In the genomic region with DNA sequence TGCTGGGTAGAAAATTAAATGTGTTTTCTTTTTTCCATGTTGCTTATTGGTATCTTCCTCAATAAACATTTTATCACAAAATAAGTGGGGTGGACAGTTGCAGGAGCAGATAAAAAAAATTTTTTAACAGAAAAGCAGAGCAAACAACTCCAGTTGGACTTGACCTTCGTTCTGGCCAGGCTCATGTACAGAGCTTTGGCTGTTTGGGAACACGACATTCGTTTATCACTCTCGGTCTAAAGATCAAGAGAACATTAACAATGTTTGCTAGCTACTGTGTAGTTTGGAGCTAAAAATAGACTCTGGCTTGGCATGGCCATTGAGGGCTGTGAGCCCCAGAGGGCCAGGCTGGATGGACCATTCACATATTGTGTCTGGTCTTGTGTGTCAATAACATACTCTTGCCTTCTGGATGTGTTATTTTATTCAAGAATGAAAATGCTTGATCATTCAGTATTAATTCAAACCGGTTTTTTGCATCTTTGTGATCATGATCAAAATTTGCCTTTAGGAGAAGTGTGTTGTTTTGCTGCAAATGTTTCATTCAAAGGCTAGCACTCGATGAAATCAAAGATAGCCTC, we compare ENCODE assay signal across 22 cellular contexts. TPM values are rescaled to one million over a fixed set of nuclear protein-coding genes. Genes with fewer than 3 reads are reported as not detected.
A peak's percentile ranks its signal among the peaks of the same experiment; 100 is the strongest.
DNase-seq lines count a peak whose midpoint lies in the region; ATAC-seq and TF ChIP-seq lines count a peak whose summit lies in the region.
"Had no signal": no experiment of that assay in that cellular context is flagged by ENCODE, and none has a peak within 500 bp of the region (broad histone marks: within the 10 kb centered on the region; RNA-seq: fewer than 3 reads in every experiment).

No MANE protein-coding gene starts in this region.

- peak in 7 of 8 donors; percentile 77 to 96 (median 92) for ATAC-seq in heart right ventricle
- ATAC-seq in SK-N-SH treated with all-trans-retinoic acid at 6 μM for 48 hours = no peak
- ATAC-seq: esophagus mucosa, gastrocnemius medialis had no signal

- H3K27me3 ChIP-seq in heart right ventricle = no peaks in the 10 kb centered on the region
- H3K27me3 ChIP-seq: gastrocnemius medialis, neutrophil, suprapubic skin had no signal

- H3K9me3 Mint-ChIP-seq in endothelial cell (ENCODE audit: unreplicated experiment) = no peaks in the 10 kb centered on the region
- H3K9me3 Mint-ChIP-seq: activated B cell treated with CpG ODN at 0.5 μM for 24 hours; activated CD4-positive, alpha-beta memory T cell treated with anti-CD3 and anti-CD28 coated beads for 36 hours had no signal

- DNase-seq in heart right ventricle = peak in 1 of 2 donors; percentile 37
- peak; percentile 13 for DNase-seq in mucosa of gallbladder (ENCODE audit: low spot score)
- DNase-seq in endothelial cell (ENCODE audit: low spot score) = no peak
- no peak for DNase-seq in CD1c-positive myeloid dendritic cell (ENCODE audit: extremely low spot score)
- no peak for DNase-seq in SHP77 treated with DMSO at 0.1 percent for 48 hours (lab: John Stamatoyannopoulos, UW)
- DNase-seq: activated B cell treated with CpG ODN at 0.5 μM for 24 hours; activated CD4-positive, alpha-beta memory T cell treated with anti-CD3 and anti-CD28 coated beads for 36 hours; activated gamma-delta T cell; activated T-cell treated with anti-CD3 and anti-CD28 coated beads for 4 hours; central memory CD4-positive, alpha-beta T cell; gastrocnemius medialis; GM23248; IMR-90; NCI-H345; stimulated activated CD4-positive, alpha-beta T cell treated with anti-CD3 and anti-CD28 coated beads, Interleukin-15, amount 100 ng/mL, for 24 hours had no signal

- H3K36me3 ChIP-seq in heart right ventricle = no peaks in the 10 kb centered on the region
- H3K36me3 ChIP-seq: gastrocnemius medialis, suprapubic skin had no signal

- no peaks in the 10 kb centered on the region for H3K36me3 Mint-ChIP-seq in endothelial cell (ENCODE audit: low read depth, unreplicated experiment)

- H3K4me3 ChIP-seq in heart right ventricle = no peak overlapping the region
- H3K4me3 ChIP-seq: gastrocnemius medialis, GM23248, suprapubic skin had no signal

- intact Hi-C loops in heart right ventricle (cut with DNase I) = loop anchor here in 1 of 10 donors (10.0 kb wide), 1 partner anchor 56 kb away; no protein-coding TSS in a partner anchor

- 34 to 41% methylated on average over 6 of the region's 6 CpGs for WGBS in heart right ventricle, 2 donors

- H3K27me3 Mint-ChIP-seq in endothelial cell (ENCODE audit: unreplicated experiment) = peaks cover 5% of the 10 kb centered on the region
- H3K27me3 Mint-ChIP-seq: activated B cell treated with CpG ODN at 0.5 μM for 24 hours; activated CD4-positive, alpha-beta memory T cell treated with anti-CD3 and anti-CD28 coated beads for 36 hours had no signal

- H3K9me3 ChIP-seq in heart right ventricle = peaks cover 0 to 6% (median 0%) of the 10 kb centered on the region in 11 donors
- H3K9me3 ChIP-seq: gastrocnemius medialis, neutrophil, suprapubic skin had no signal

- H3K27ac ChIP-seq in 22Rv1 = peak overlapping the region; percentile 49
- H3K27ac ChIP-seq in VCaP = peak overlapping the region; percentile 58
- peak overlapping the region in 8 of 10 donors; percentile 9 to 79 (median 55) for H3K27ac ChIP-seq in heart right ventricle
- H3K27ac ChIP-seq: gastrocnemius medialis, GM23248, neutrophil, suprapubic skin had no signal

- no peaks in the 10 kb centered on the region for H3K4me1 Mint-ChIP-seq in endothelial cell (ENCODE audit: unreplicated experiment)
- H3K4me1 Mint-ChIP-seq: activated B cell treated with CpG ODN at 0.5 μM for 24 hours had no signal

- no peak for TF ChIP-seq CTCF in 22Rv1 (IDR thresholded peaks at IDR 0.05)
- TF ChIP-seq CTCF in VCaP (conservative IDR thresholded peaks at IDR 0.05) = no peak
- TF ChIP-seq CTCF in heart right ventricle (IDR thresholded peaks at IDR 0.05) = no peak
- TF ChIP-seq CTCF in endothelial cell (IDR thresholded peaks at IDR 0.05; ENCODE audit: unreplicated experiment) = no peak

- peaks cover 0 to 28% (median 20%) of the 10 kb centered on the region in 9 donors for H3K4me1 ChIP-seq in heart right ventricle
- H3K4me1 ChIP-seq: suprapubic skin had no signal

- H3K27ac Mint-ChIP-seq in endothelial cell (ENCODE audit: unreplicated experiment) = no peak overlapping the region
- H3K27ac Mint-ChIP-seq: activated B cell treated with CpG ODN at 0.5 μM for 24 hours; activated CD4-positive, alpha-beta memory T cell treated with anti-CD3 and anti-CD28 coated beads for 36 hours had no signal

- H3K4me3 Mint-ChIP-seq in endothelial cell (ENCODE audit: unreplicated experiment) = no peak overlapping the region
- H3K4me3 Mint-ChIP-seq: activated B cell treated with CpG ODN at 0.5 μM for 24 hours; activated CD4-positive, alpha-beta memory T cell treated with anti-CD3 and anti-CD28 coated beads for 36 hours; CD14-positive monocyte had no signal

TF ChIP-seq in SK-N-SH treated with all-trans-retinoic acid at 6 μM for 48 hours, 23 proteins besides CTCF, POLR2A, EP300 and RAD21:
- TF ChIP-seq, protein P1, sequence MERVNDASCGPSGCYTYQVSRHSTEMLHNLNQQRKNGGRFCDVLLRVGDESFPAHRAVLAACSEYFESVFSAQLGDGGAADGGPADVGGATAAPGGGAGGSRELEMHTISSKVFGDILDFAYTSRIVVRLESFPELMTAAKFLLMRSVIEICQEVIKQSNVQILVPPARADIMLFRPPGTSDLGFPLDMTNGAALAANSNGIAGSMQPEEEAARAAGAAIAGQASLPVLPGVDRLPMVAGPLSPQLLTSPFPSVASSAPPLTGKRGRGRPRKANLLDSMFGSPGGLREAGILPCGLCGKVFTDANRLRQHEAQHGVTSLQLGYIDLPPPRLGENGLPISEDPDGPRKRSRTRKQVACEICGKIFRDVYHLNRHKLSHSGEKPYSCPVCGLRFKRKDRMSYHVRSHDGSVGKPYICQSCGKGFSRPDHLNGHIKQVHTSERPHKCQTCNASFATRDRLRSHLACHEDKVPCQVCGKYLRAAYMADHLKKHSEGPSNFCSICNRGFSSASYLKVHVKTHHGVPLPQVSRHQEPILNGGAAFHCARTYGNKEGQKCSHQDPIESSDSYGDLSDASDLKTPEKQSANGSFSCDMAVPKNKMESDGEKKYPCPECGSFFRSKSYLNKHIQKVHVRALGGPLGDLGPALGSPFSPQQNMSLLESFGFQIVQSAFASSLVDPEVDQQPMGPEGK (CRISPR knock-in tag; IDR thresholded peaks at IDR 0.05; ENCODE audit: borderline replicate concordance) = no peak

RNA-seq across cellular contexts. Expression of a gene that starts 56.6 kb away (rescaled TPM):
- 10 to 100 TPM in 9 of 10 donors, 1 to 10 TPM in 1; 9.5 to 15.1 (median 13.9) TPM for total RNA-seq in heart right ventricle
- polyA plus RNA-seq in heart right ventricle = 10 to 100 TPM in 1 of 2 donors, 1 to 10 TPM in 1; 7.5 to 15.0 TPM
- 11.1 TPM for total RNA-seq in mucosa of gallbladder
- 8.1 TPM for total RNA-seq in endothelial cell (ENCODE audit: unreplicated experiment)

RNA-seq across cellular contexts. Expression of a gene that starts 56.8 kb away (rescaled TPM):
- total RNA-seq in heart right ventricle (10 to 100 TPM; 11.5 to 25.9 (median 13.9) TPM), mucosa of gallbladder (33.2 TPM), endothelial cell (ENCODE audit: unreplicated experiment) (19.3 TPM)
- polyA plus RNA-seq in heart right ventricle = 10 to 100 TPM in 1 of 2 donors, 1 to 10 TPM in 1; 9.4 to 24.6 TPM
